In the genomic region with DNA sequence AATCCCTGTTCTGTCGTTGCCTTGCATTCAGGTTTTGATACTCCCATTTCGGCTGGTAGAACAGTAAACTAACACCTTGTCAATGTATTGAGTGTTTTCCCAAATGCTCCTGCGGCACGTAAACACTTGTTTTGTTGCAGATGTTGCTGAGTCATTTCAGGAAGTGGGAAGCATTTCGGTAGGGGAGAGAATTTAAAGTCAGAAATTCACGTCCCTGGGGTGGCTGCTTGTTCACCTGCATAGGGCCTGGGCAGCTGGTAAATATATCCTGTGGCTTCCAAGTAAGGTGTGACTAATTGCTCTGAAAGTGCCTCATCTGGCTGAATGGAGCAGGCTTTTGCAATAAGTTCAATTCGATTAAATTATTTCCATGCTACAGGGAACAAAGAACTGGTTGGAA, we compare ENCODE assay signal across 24 cellular contexts. TPM values are rescaled to one million over a fixed set of nuclear protein-coding genes. Genes with fewer than 3 reads are reported as not detected.
DNase-seq lines count a peak whose midpoint lies in the region; ATAC-seq, FAIRE-seq and TF ChIP-seq lines count a peak whose summit lies in the region.
"Had no signal": no experiment of that assay in that cellular context is flagged by ENCODE, and none has a peak within 500 bp of the region (broad histone marks: within the 10 kb centered on the region; RNA-seq: fewer than 3 reads in every experiment).

No MANE protein-coding gene starts in this region.

- H3K4me1 ChIP-seq in transverse colon: peaks cover 0 to 8% (median 5%) of the 10 kb centered on the region in 4 donors
- H3K4me1 ChIP-seq: BE2C had no signal

- in situ Hi-C loops in KBM-7 (cut with MboI; ENCODE audit: low pct_unique_long_range_greater_than_20kb, low sequenced_read_pairs) (no loop called here), transverse colon (cut with MboI; ENCODE audit: low pct_ligation_motif_present in 1 of 4, low pct_unique_long_range_greater_than_20kb in 1 of 4, low sequenced_read_pairs in 3 of 4) (no loop called here)

- ATAC-seq in GM19452 (IDR thresholded peaks at IDR 0.05; ENCODE audit: unreplicated experiment): no peak

- no peak overlapping the region for H3K27ac ChIP-seq in transverse colon
- H3K27ac ChIP-seq: neutrophil, stomach, upper lobe of left lung had no signal

- DNase-seq in NCI-H2171 treated with DMSO at 0.1 percent for 48 hours (lab: John Stamatoyannopoulos, UW): peak; percentile 22
- DNase-seq in NCI-H2171 (lab: John Stamatoyannopoulos, UW): no peak
- peak; percentile 25 for DNase-seq in NCI-H510A (lab: John Stamatoyannopoulos, UW)
- peak; percentile 21 for DNase-seq in bronchial epithelial cell (ENCODE audit: low read depth)
- DNase-seq in KBM-7: no peak
- no peak for DNase-seq in frontal cortex (ENCODE audit: low spot score in 2 of 2)
- DNase-seq in transverse colon: no peak
- DNase-seq: activated naive CD4-positive, alpha-beta T cell treated with Interleukin-2 at 50 U/mL for 16 hours; aorta; BE2C; effector CD8-positive, alpha-beta T cell; head of caudate nucleus; KG1; MV-4-11; NCI-H2227 treated with DMSO at 0.1 percent for 48 hours; SIG-M5; stimulated activated CD4-positive, alpha-beta T cell treated with anti-CD3 and anti-CD28 coated beads, Interleukin-4, amount 100 ng/mL, for 24 hours; stomach; upper lobe of left lung had no signal

- no peaks in the 10 kb centered on the region for H3K9me3 ChIP-seq in transverse colon
- H3K9me3 ChIP-seq: BE2C, neutrophil, stomach, upper lobe of left lung had no signal

- peaks cover 10% of the 10 kb centered on the region for H3K27me3 ChIP-seq in bronchial epithelial cell (ENCODE audit: control insufficient read depth, insufficient read depth, low read length)
- H3K27me3 ChIP-seq in transverse colon: peaks cover 35% of the 10 kb centered on the region

- WGBS in transverse colon (ENCODE audit: low coverage in 1 of 2), 2 donors: 60 to 66% methylated on average over 6 to 7 of the region's 7 CpGs

- TF ChIP-seq CTCF in bronchial epithelial cell (IDR thresholded peaks at IDR 0.05; ENCODE audit: insufficient read depth, low read length, severe bottlenecking): no peak
- TF ChIP-seq CTCF in transverse colon (IDR thresholded peaks at IDR 0.05): no peak

- TF ChIP-seq POLR2A in transverse colon (IDR thresholded peaks at IDR 0.05): no peak

- H3K36me3 ChIP-seq in bronchial epithelial cell (ENCODE audit: control insufficient read depth, insufficient read depth, low read length) (no peaks in the 10 kb centered on the region), transverse colon (no peaks in the 10 kb centered on the region)
- H3K36me3 ChIP-seq: BE2C, neutrophil, stomach, upper lobe of left lung had no signal

- intact Hi-C loops in transverse colon (cut with DNase I; ENCODE audit: low total_unique reads): no loop called here

- H3K4me3 ChIP-seq in bronchial epithelial cell (ENCODE audit: low read depth, low read length): no peak overlapping the region
- H3K4me3 ChIP-seq in transverse colon: no peak overlapping the region
- H3K4me3 ChIP-seq: stomach, upper lobe of left lung had no signal

- no peak for TF ChIP-seq EP300 in transverse colon (IDR thresholded peaks at IDR 0.05; ENCODE audit: low read depth)

- FAIRE-seq in bronchial epithelial cell (lab: Jason Lieb, UNC) (peak; percentile 36), frontal cortex (lab: Jason Lieb, UNC) (no peak)
- FAIRE-seq: A204.1 had no signal

RNA-seq across cellular contexts. Expression of gene GALR1, which starts 5.1 kb away (rescaled TPM):
- total RNA-seq in bronchial epithelial cell (not detected in 2 replicates), frontal cortex (under 0.01 TPM), transverse colon (1 to 10 TPM in 1 of 4 donors, under 1 TPM in 3; under 0.01 to 1.9 (median 0.07) TPM)
- total RNA-seq: liver; T-helper 1 cell treated with Interleukin-12 subunit alpha and Interleukin-12 subunit beta and Interleukin-4 antibody, amounts not matched to agents 30 ng/mL and 1 ng/mL, for 36 hours; upper lobe of left lung had no signal

Comparison
In these comparisons a context has a peak if more than half of its experiments do, and no peak if none do; other contexts are left out.
1. DNase-seq: peak in NCI-H2171 treated with DMSO at 0.1 percent for 48 hours (single experiment), NCI-H510A (single experiment) and bronchial epithelial cell (single experiment); none in NCI-H2171 (single experiment), KBM-7 (single experiment), frontal cortex (0 of 2) and transverse colon (single experiment).